ENCODE assay signal across 11 cellular contexts in genomic region chr4:6581566-6582121, GRCh38.
"Had no signal": no experiment of that assay in that cellular context is flagged by ENCODE, and none has a peak within 500 bp of the region (broad histone marks: within the 10 kb centered on the region; RNA-seq: fewer than 3 reads in every experiment).

No MANE protein-coding gene starts in this region.

- H3K4me3 ChIP-seq: GM23248, GM23338, HAP-1 had no signal

- H3K9me3 ChIP-seq: HAP-1 had no signal

- H3K4me1 ChIP-seq: HAP-1 had no signal

- H2AFZ ChIP-seq: GM23248, GM23338 had no signal

- H3K27ac ChIP-seq: GM23248 had no signal

- H3K9ac ChIP-seq: GM23248 had no signal

- FAIRE-seq: H1, H54 had no signal

- DNase-seq: GM23248, GOT3, H7, H9, HCEC 1CT, HFFc6 had no signal

- ATAC-seq: GM23338, HCT116 had no signal

- H3K4me2 ChIP-seq: GM23338 had no signal
